In the genomic region with DNA sequence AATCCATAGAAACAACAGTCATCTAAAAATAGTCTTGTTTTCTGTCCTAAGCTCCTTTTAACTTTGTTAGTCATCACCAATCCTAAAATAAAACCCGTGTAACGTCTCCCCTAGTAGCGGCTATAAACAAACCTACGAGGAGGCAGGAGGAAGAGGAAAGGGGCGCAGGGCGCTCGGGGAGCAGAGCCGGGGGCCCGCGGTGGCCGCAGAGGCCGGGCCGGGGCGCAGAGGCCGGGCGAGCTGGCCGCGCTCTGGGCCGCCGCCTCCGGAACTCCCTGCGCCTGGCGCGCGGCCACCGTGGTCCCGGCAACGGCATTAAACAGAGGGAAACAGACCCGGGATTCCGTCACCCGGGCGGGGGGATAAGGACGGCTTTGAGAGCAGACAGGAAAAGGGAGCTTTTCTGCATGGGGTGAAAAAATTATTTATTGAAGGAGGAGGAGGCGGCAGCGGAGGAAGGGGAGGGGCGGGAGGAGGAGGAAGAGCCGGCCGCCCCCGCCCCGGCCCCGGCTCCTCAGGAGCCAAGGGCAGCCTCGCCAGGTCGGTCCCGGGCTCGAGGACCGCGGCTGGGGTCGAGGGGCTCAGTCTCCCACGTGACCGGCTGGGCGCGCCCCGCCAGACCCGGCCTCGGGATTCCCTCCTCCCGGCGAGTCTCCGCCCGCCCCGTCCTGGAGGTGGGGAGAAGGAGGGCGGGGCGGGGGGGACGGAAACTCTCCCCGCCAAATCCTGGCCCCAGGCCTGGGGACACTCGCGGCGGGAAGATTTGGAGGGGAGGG, we compare ENCODE assay signal across 8 cellular contexts. TPM values are rescaled to one million over a fixed set of nuclear protein-coding genes. Genes with fewer than 3 reads are reported as not detected.
DNase-seq lines count a peak whose midpoint lies in the region; ATAC-seq and TF ChIP-seq lines count a peak whose summit lies in the region.

No MANE protein-coding gene starts in this region.

- H3K4me3 Mint-ChIP-seq in brain: peak overlapping the region; percentile 81 to 92 (median 83)

- peaks cover 24% of the 10 kb centered on the region for H3K79me2 ChIP-seq in DOHH2 (ENCODE audit: control insufficient read depth, low read length)

- peaks cover 0 to 10% (median 3%) of the 10 kb centered on the region in 5 experiments for H3K9me3 Mint-ChIP-seq in brain

- H3K9me3 ChIP-seq in DOHH2 (ENCODE audit: control insufficient read depth, insufficient read depth, low read length): no peaks in the 10 kb centered on the region
- H3K9me3 ChIP-seq in HUES48 (ENCODE audit: control insufficient read depth, insufficient read depth, low read length): no peaks in the 10 kb centered on the region

- H3K27ac ChIP-seq in DOHH2 (ENCODE audit: low read depth, low read length) (peak overlapping the region; percentile 37), HUES48 (ENCODE audit: low read depth, low read length) (no peak overlapping the region), rectal smooth muscle tissue (ENCODE audit: low read depth, low read length) (peak overlapping the region; percentile 89)

- TF ChIP-seq CTCF in DOHH2 (IDR thresholded peaks at IDR 0.05; ENCODE audit: low read depth, low read length, poor library complexity, severe bottlenecking) (no peak), brain (conservative IDR thresholded peaks at IDR 0.05) (no peak)

- H3K9me2 ChIP-seq in DOHH2 (replicated peaks; ENCODE audit: control insufficient read depth, low read length): no peaks in the 10 kb centered on the region

- H3K27me3 Mint-ChIP-seq in brain: peaks cover 83% of the 10 kb centered on the region

- no peak for ATAC-seq in HG02763 (IDR thresholded peaks at IDR 0.05; ENCODE audit: unreplicated experiment)

- H3K4me3 ChIP-seq in DOHH2 (ENCODE audit: low read length) (peak overlapping the region; percentile 60), HUES48 (ENCODE audit: low read depth, low read length) (peak overlapping the region; percentile 60), rectal smooth muscle tissue (ENCODE audit: low read length) (peak overlapping the region; percentile 11)

- H3K36me3 ChIP-seq in DOHH2 (ENCODE audit: control insufficient read depth, low read length) (peaks cover 12% of the 10 kb centered on the region), HUES48 (ENCODE audit: control insufficient read depth, insufficient read depth, low read length) (no peaks in the 10 kb centered on the region), rectal smooth muscle tissue (ENCODE audit: control insufficient read depth, insufficient read depth, low read length) (no peaks in the 10 kb centered on the region)

- peak overlapping the region; percentile 75 for H3K4me2 ChIP-seq in DOHH2 (ENCODE audit: low read length)

- H3K27ac Mint-ChIP-seq in brain: peak overlapping the region in 4 of 5 experiments; percentile 49 to 90 (median 62)

- H3K27me3 ChIP-seq in DOHH2 (ENCODE audit: control insufficient read depth, low read length): peaks cover 39% of the 10 kb centered on the region
- peaks cover 85% of the 10 kb centered on the region for H3K27me3 ChIP-seq in HUES48 (ENCODE audit: control insufficient read depth, insufficient read depth, low read length)
- no peaks in the 10 kb centered on the region for H3K27me3 ChIP-seq in rectal smooth muscle tissue (ENCODE audit: control insufficient read depth, insufficient read depth, low read length)

- H3F3A ChIP-seq in DOHH2 (ENCODE audit: control insufficient read depth, insufficient read depth): peaks cover 41% of the 10 kb centered on the region

- DNase-seq in hypothalamus (lab: John Stamatoyannopoulos, UW) (peak in 35 of 51 donors; percentile 10 to 82 (median 56)), inferior parietal cortex (ENCODE audit: extremely low spot score) (no peak)

- H3K4me1 ChIP-seq in DOHH2 (ENCODE audit: control insufficient read depth, low read length) (peaks cover 56% of the 10 kb centered on the region), HUES48 (ENCODE audit: control insufficient read depth, insufficient read depth, low read length) (0 out of 2 replicates have a peak, but pooled peaks cover 3% of the 10 kb centered on the region), rectal smooth muscle tissue (ENCODE audit: control insufficient read depth, insufficient read depth, low read length) (peaks cover 12% of the 10 kb centered on the region)

- H3K9ac ChIP-seq in HUES48 (ENCODE audit: low read depth, low read length) (no peak overlapping the region; the same call in 1 of the 2 replicates), rectal smooth muscle tissue (ENCODE audit: low read length) (no peak overlapping the region)

- H4K20me1 ChIP-seq in DOHH2 (ENCODE audit: control insufficient read depth, insufficient read depth, low read depth, low read length): 0 out of 2 replicates have a peak, but pooled peaks cover 6% of the 10 kb centered on the region

- H3K36me3 Mint-ChIP-seq in brain: no peaks in the 10 kb centered on the region

- TF ChIP-seq POLR2A in Raji (IDR thresholded peaks at IDR 0.05; ENCODE audit: insufficient read depth, low read depth, low read length): peak; percentile 39; the same call in 1 of the 2 replicates

- peaks cover 19% of the 10 kb centered on the region for H3K4me1 Mint-ChIP-seq in brain

RNA-seq across cellular contexts. Expression of gene NFATC1, which starts 1.9 kb away (rescaled TPM):
- polyA plus RNA-seq in brain (ENCODE audit: insufficient read depth, low read depth, low replicate concordance): 5.5 TPM
